17 cellular contexts compared by ENCODE assay signal in the genomic region with DNA sequence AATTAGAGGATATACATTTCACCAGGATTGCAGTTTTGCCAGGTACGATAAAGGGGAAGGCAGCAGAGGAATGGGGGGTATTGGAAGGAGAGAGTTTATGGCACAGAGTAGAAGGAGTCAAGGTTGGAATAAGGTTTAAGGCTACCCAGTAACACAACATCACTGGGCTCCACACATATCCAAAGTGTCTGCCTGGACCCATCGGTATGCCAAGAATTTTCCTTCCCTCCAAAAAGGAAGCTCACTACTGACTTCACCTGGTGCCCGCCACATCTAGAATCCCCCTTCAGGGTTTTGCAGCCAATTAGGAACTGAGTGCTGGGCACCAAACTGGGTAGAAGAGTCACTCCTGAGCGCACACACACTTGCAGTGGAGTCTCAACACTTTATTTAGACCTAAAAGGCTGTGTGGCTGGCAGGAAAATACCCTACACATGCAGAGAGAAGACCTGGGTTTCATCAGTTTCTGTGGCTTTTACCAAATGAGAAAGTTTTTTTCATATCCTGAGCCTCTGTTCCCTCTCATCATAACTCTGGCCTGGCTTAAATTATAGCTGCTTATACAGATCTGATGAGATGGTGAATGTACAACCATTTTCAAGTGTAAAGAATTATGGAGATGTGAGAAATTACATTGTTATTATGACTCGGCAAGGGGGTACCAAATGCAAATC.
DNase-seq lines count a peak whose midpoint lies in the region; ATAC-seq and TF ChIP-seq lines count a peak whose summit lies in the region.
"Had no signal": no experiment of that assay in that cellular context is flagged by ENCODE, and none has a peak within 500 bp of the region (broad histone marks: within the 10 kb centered on the region; RNA-seq: fewer than 3 reads in every experiment).

No MANE protein-coding gene starts in this region.

- peaks cover 47 to 66% of the 10 kb centered on the region in 2 donors for H3K4me1 ChIP-seq in gastrocnemius medialis
- no peaks in the 10 kb centered on the region for H3K4me1 ChIP-seq in uterus

- intact Hi-C loops in gastrocnemius medialis (cut with DNase I; ENCODE audit: low total_unique reads) (loop anchor here (2.0 kb wide), 1 partner anchor 44 kb away; no protein-coding TSS in a partner anchor), uterus (cut with DNase I; ENCODE audit: low total_unique reads) (no loop called here)

- H3K27ac ChIP-seq in gastrocnemius medialis (peak overlapping the region; percentile 88 to 95 (median 90)), uterus (no peak overlapping the region)
- H3K27ac ChIP-seq: epithelial cell of prostate, sigmoid colon had no signal

- H3K4me3 ChIP-seq in Jurkat, Clone E6-1 (ENCODE audit: low read length) = no peak overlapping the region
- H3K4me3 ChIP-seq in gastrocnemius medialis (no peak overlapping the region), uterus (no peak overlapping the region)
- H3K4me3 ChIP-seq: sigmoid colon had no signal

- H3K9me3 ChIP-seq in gastrocnemius medialis (no peaks in the 10 kb centered on the region), uterus (no peaks in the 10 kb centered on the region)
- H3K9me3 ChIP-seq: sigmoid colon had no signal

- H3K36me3 ChIP-seq in gastrocnemius medialis (no peaks in the 10 kb centered on the region), uterus (no peaks in the 10 kb centered on the region)
- H3K36me3 ChIP-seq: sigmoid colon had no signal

- H3K27ac Mint-ChIP-seq in activated CD8-positive, alpha-beta T cell treated with anti-CD3 and anti-CD28 coated beads, Interleukin-2, amount 10 ng/mL, durations not matched to agents 7 days and 5 days = no peak overlapping the region
- H3K27ac Mint-ChIP-seq: H9, nephron had no signal

- CTCF ChIA-PET in activated CD8-positive, alpha-beta T cell treated with anti-CD3 and anti-CD28 coated beads, Interleukin-2, amount 10 ng/mL, durations not matched to agents 7 days and 5 days (lab: Charles Lee) = interaction anchor here (0.7 to 2.3 kb wide), 8 partner anchors 12 to 991 kb away, joined by 3 to 13 read pairs (median 4); a partner anchor contains a TSS

- no peak for DNase-seq in activated CD4-positive, CD25-positive, alpha-beta regulatory T cell treated with anti-CD3 and anti-CD28 coated beads, Interleukin-2, amount 50 U/mL, for 72 hours
- peak; percentile 67 for DNase-seq in Jurkat, Clone E6-1 (ENCODE audit: low read depth, low spot score)
- peak; percentile 50 for DNase-seq in activated CD8-positive, alpha-beta T cell treated with anti-CD3 and anti-CD28 coated beads, Interleukin-2, amount 10 ng/mL, durations not matched to agents 7 days and 5 days
- DNase-seq in gastrocnemius medialis = no peak
- DNase-seq in NCI-H82 treated with DMSO at 0.1 percent for 48 hours (lab: John Stamatoyannopoulos, UW; ENCODE audit: unreplicated experiment) = no peak
- DNase-seq in uterus = no peak
- no peak for DNase-seq in ureter (ENCODE audit: low spot score)
- DNase-seq: activated CD4-positive, alpha-beta T cell treated with anti-CD3 and anti-CD28 coated beads for 4 hours; activated gamma-delta T cell treated with Interleukin-2 at 50 U/mL for 16 hours; COR-L47; H9; OCI-M1; sigmoid colon; T-cell had no signal

- POLR2A ChIA-PET in activated CD8-positive, alpha-beta T cell treated with anti-CD3 and anti-CD28 coated beads, Interleukin-2, amount 10 ng/mL, durations not matched to agents 7 days and 5 days (lab: Charles Lee) = interaction anchor here (0.6 to 3.3 kb wide), 6 partner anchors 11 to 224 kb away, joined by 3 to 14 read pairs (median 4); a partner anchor contains a TSS

- H3K9me3 Mint-ChIP-seq in activated CD8-positive, alpha-beta T cell treated with anti-CD3 and anti-CD28 coated beads, Interleukin-2, amount 10 ng/mL, durations not matched to agents 7 days and 5 days (ENCODE audit: insufficient read depth) = no peaks in the 10 kb centered on the region
- H3K9me3 Mint-ChIP-seq: H9, nephron, T-cell had no signal

- ATAC-seq in activated CD4-positive, CD25-positive, alpha-beta regulatory T cell treated with anti-CD3 and anti-CD28 coated beads, Interleukin-2, amount 50 U/mL, for 24 hours = peak; percentile 46 to 47
- peak; percentile 53 for ATAC-seq in activated CD8-positive, alpha-beta T cell treated with anti-CD3 and anti-CD28 coated beads, Interleukin-2, amount 10 ng/mL, durations not matched to agents 7 days and 5 days
- ATAC-seq in gastrocnemius medialis = peak; percentile 8 to 12

- H3K36me3 Mint-ChIP-seq in activated CD8-positive, alpha-beta T cell treated with anti-CD3 and anti-CD28 coated beads, Interleukin-2, amount 10 ng/mL, durations not matched to agents 7 days and 5 days (ENCODE audit: low read depth) = peaks cover 8% of the 10 kb centered on the region
- H3K36me3 Mint-ChIP-seq: T-cell had no signal

- H3K4me1 Mint-ChIP-seq in activated CD8-positive, alpha-beta T cell treated with anti-CD3 and anti-CD28 coated beads, Interleukin-2, amount 10 ng/mL, durations not matched to agents 7 days and 5 days (ENCODE audit: low read depth) = peaks cover 43% of the 10 kb centered on the region
- H3K4me1 Mint-ChIP-seq: H9 had no signal

- H3K27me3 Mint-ChIP-seq in activated CD8-positive, alpha-beta T cell treated with anti-CD3 and anti-CD28 coated beads, Interleukin-2, amount 10 ng/mL, durations not matched to agents 7 days and 5 days (ENCODE audit: low read depth) = no peaks in the 10 kb centered on the region
- H3K27me3 Mint-ChIP-seq: T-cell had no signal

- H3K4me3 Mint-ChIP-seq in activated CD8-positive, alpha-beta T cell treated with anti-CD3 and anti-CD28 coated beads, Interleukin-2, amount 10 ng/mL, durations not matched to agents 7 days and 5 days = no peak overlapping the region
- H3K4me3 Mint-ChIP-seq: H9, nephron, T-cell had no signal

- TF ChIP-seq CTCF in gastrocnemius medialis (IDR thresholded peaks at IDR 0.05 in 4 of 5, conservative IDR thresholded peaks at IDR 0.05 in 1 of 5) = no peak
- TF ChIP-seq CTCF in uterus (IDR thresholded peaks at IDR 0.05) = no peak

- in situ Hi-C loops in gastrocnemius medialis (cut with MboI; ENCODE audit: low sequenced_read_pairs in 4 of 4) = no loop called here

- H3K27me3 ChIP-seq in gastrocnemius medialis (no peaks in the 10 kb centered on the region), uterus (no peaks in the 10 kb centered on the region)
- H3K27me3 ChIP-seq: sigmoid colon had no signal

- TF ChIP-seq POLR2A in gastrocnemius medialis (IDR thresholded peaks at IDR 0.05) (no peak), uterus (IDR thresholded peaks at IDR 0.05) (no peak)

Comparison
In these comparisons a context has a peak if more than half of its experiments do, and no peak if none do; other contexts are left out.
1. DNase-seq: peak in Jurkat, Clone E6-1 (single experiment) and activated CD8-positive, alpha-beta T cell treated with anti-CD3 and anti-CD28 coated beads, Interleukin-2, amount 10 ng/mL, durations not matched to agents 7 days and 5 days (single experiment); none in activated CD4-positive, CD25-positive, alpha-beta regulatory T cell treated with anti-CD3 and anti-CD28 coated beads, Interleukin-2, amount 50 U/mL, for 72 hours (single experiment), gastrocnemius medialis (0 of 2), NCI-H82 treated with DMSO at 0.1 percent for 48 hours (single experiment), uterus (0 of 2) and ureter (single experiment).
2. H3K27ac ChIP-seq: peak in gastrocnemius medialis (4 of 4); none in uterus (0 of 2).
3. Peak in every context shown above with its lines, with median percentiles within 50 percentile points of each other: ATAC-seq.